Comparison of ENCODE assay signal across 8 cellular contexts in genomic region chr3:185308126-185308754, GRCh38. TPM values are rescaled to one million over a fixed set of nuclear protein-coding genes. Genes with fewer than 3 reads are reported as not detected.
DNase-seq lines count a peak whose midpoint lies in the region; ATAC-seq and TF ChIP-seq lines count a peak whose summit lies in the region.

No MANE protein-coding gene starts in this region.

- H3K9me3 ChIP-seq in cardiac muscle cell (ENCODE audit: low read depth) (no peaks in the 10 kb centered on the region), breast epithelium (peaks cover 5 to 7% of the 10 kb centered on the region in 2 donors), lung (ENCODE audit: control insufficient read depth in 2 of 2, insufficient read depth in 1 of 2, low read length in 1 of 2) (peaks cover 0 to 3% of the 10 kb centered on the region in 2 donors), suprapubic skin (peaks cover 3% of the 10 kb centered on the region)

- ATAC-seq in Right ventricle myocardium inferior (no peak), SK-N-SH treated with all-trans-retinoic acid at 6 μM for 48 hours (peak; percentile 53), lung (ENCODE audit: insufficient read depth, low FRiP score) (peak; percentile 77), HG03439 (IDR thresholded peaks at IDR 0.05; ENCODE audit: unreplicated experiment) (no peak)

- WGBS in lung, 2 donors, result 91 to 100% methylated on average over 2 of the region's 2 CpGs
- WGBS in suprapubic skin, result 87% methylated on average over 2 of the region's 2 CpGs

- DNase-seq in cardiac muscle cell (ENCODE audit: low read depth in 1 of 2, low spot score in 1 of 2) (peak; percentile 56 to 83), Right ventricle myocardium inferior (ENCODE audit: missing footprints) (no peak), LHCN-M2 (ENCODE audit: low read depth) (peak; percentile 44), breast epithelium (ENCODE audit: low spot score in 2 of 2) (no peak), lung (ENCODE audit: low spot score) (peak; percentile 60), suprapubic skin (ENCODE audit: low spot score in 2 of 2) (no peak)

- TF ChIP-seq POLR2A in breast epithelium (IDR thresholded peaks at IDR 0.05) (no peak), suprapubic skin (IDR thresholded peaks at IDR 0.05) (no peak)

- TF ChIP-seq CTCF in cardiac muscle cell (IDR thresholded peaks at IDR 0.05; ENCODE audit: low read depth, low read length), result peak; percentile 89
- TF ChIP-seq CTCF in breast epithelium (IDR thresholded peaks at IDR 0.05), result peak; percentile 12 to 50 (median 45)
- TF ChIP-seq CTCF in lung (IDR thresholded peaks at IDR 0.05; ENCODE audit: control extremely low read depth, extremely low read depth), result peak; percentile 46
- TF ChIP-seq CTCF in suprapubic skin (IDR thresholded peaks at IDR 0.05), result peak; percentile 21 to 60

- intact Hi-C loops in Right ventricle myocardium inferior (cut with DNase I) (no loop called here), breast epithelium (cut with DNase I; ENCODE audit: low total_unique reads) (no loop called here)

- no peak for TF ChIP-seq EP300 in suprapubic skin (IDR thresholded peaks at IDR 0.05)

- H3K36me3 ChIP-seq in cardiac muscle cell (no peaks in the 10 kb centered on the region), breast epithelium (no peaks in the 10 kb centered on the region), lung (ENCODE audit: control insufficient read depth in 2 of 2, insufficient read depth in 2 of 2, low read length in 2 of 2) (no peaks in the 10 kb centered on the region), suprapubic skin (peaks cover 4% of the 10 kb centered on the region)

- H3K4me3 ChIP-seq in cardiac muscle cell (no peak overlapping the region), breast epithelium (no peak overlapping the region), lung (no peak overlapping the region), suprapubic skin (no peak overlapping the region)

- H3K4me1 ChIP-seq in cardiac muscle cell (ENCODE audit: low read depth), result no peaks in the 10 kb centered on the region
- no peaks in the 10 kb centered on the region for H3K4me1 ChIP-seq in breast epithelium
- no peaks in the 10 kb centered on the region for H3K4me1 ChIP-seq in lung (ENCODE audit: control insufficient read depth in 2 of 2, insufficient read depth in 2 of 2, low read length in 2 of 2)
- no peaks in the 10 kb centered on the region for H3K4me1 ChIP-seq in suprapubic skin

- H3K27me3 ChIP-seq in cardiac muscle cell, result no peaks in the 10 kb centered on the region
- H3K27me3 ChIP-seq in breast epithelium, result no peaks in the 10 kb centered on the region
- no peaks in the 10 kb centered on the region for H3K27me3 ChIP-seq in lung (ENCODE audit: control insufficient read depth, insufficient read depth)
- no peaks in the 10 kb centered on the region for H3K27me3 ChIP-seq in suprapubic skin

- H3K27ac ChIP-seq in cardiac muscle cell (no peak overlapping the region), breast epithelium (no peak overlapping the region), lung (ENCODE audit: low read depth in 1 of 2, low read length in 1 of 2) (no peak overlapping the region), suprapubic skin (no peak overlapping the region)

TF ChIP-seq in SK-N-SH treated with all-trans-retinoic acid at 6 μM for 48 hours, 23 proteins besides CTCF, POLR2A, EP300 and RAD21:
- TF ChIP-seq TOX (CRISPR knock-in tag; IDR thresholded peaks at IDR 0.05; ENCODE audit: borderline replicate concordance) (no peak), PATZ1 (CRISPR knock-in tag; IDR thresholded peaks at IDR 0.05; ENCODE audit: borderline replicate concordance) (no peak), ZC3H10 (CRISPR knock-in tag; IDR thresholded peaks at IDR 0.05) (no peak), POU6F1 (CRISPR knock-in tag; IDR thresholded peaks at IDR 0.05; ENCODE audit: borderline replicate concordance, low read depth) (no peak), ARNTL (CRISPR knock-in tag; IDR thresholded peaks at IDR 0.05; ENCODE audit: borderline replicate concordance, low read depth) (no peak), TCF4 (CRISPR knock-in tag; IDR thresholded peaks at IDR 0.05; ENCODE audit: borderline replicate concordance) (no peak), ZNF70 (CRISPR knock-in tag; IDR thresholded peaks at IDR 0.05) (no peak), ZFP30 (CRISPR knock-in tag; IDR thresholded peaks at IDR 0.05) (no peak), ZNF8 (CRISPR knock-in tag; IDR thresholded peaks at IDR 0.05) (no peak), RARB (CRISPR knock-in tag; IDR thresholded peaks at IDR 0.05) (no peak), ZNF565 (CRISPR knock-in tag; conservative IDR thresholded peaks at IDR 0.05; ENCODE audit: low read depth) (no peak), ZFP3 (CRISPR knock-in tag; IDR thresholded peaks at IDR 0.05) (no peak), PPARA (CRISPR knock-in tag; IDR thresholded peaks at IDR 0.05; ENCODE audit: borderline replicate concordance) (no peak), SNAI2 (CRISPR knock-in tag; IDR thresholded peaks at IDR 0.05) (no peak), OSR1 (CRISPR knock-in tag; IDR thresholded peaks at IDR 0.05) (no peak)

RNA-seq across cellular contexts. Expression of gene EHHADH, which starts 54.4 kb away (rescaled TPM):
- total RNA-seq in cardiac muscle cell (5.4 and 7.7 TPM in 2 replicates), Right ventricle myocardium inferior (20.2 TPM), LHCN-M2 (2014; rRNA removed) (6.6 and 13.6 TPM in 2 replicates), breast epithelium (10 to 100 TPM in 1 of 3 donors, 1 to 10 TPM in 2; 5.6 to 10.6 (median 6.7) TPM), lung (10 to 100 TPM in 1 of 2 donors, 1 to 10 TPM in 1; 9.0 to 11.1 TPM), suprapubic skin (1 to 10 TPM; 4.8 to 7.1 (median 6.3) TPM)
- polyA plus RNA-seq in cardiac muscle cell (3.8 and 4.4 TPM in 2 replicates), lung (1 to 10 TPM; 2.8 to 3.6 TPM)
- 4.9 TPM for polyA plus RNA-seq in LHCN-M2 (2012)

RNA-seq across cellular contexts. Expression of gene MAP3K13, which starts 54.7 kb away (rescaled TPM):
- total RNA-seq in cardiac muscle cell (18.0 and 19.1 TPM in 2 replicates), Right ventricle myocardium inferior (8.0 TPM), LHCN-M2 (2014; rRNA removed) (18.0 and 18.6 TPM in 2 replicates), breast epithelium (10 to 100 TPM in 2 of 3 donors, 1 to 10 TPM in 1; 9.1 to 34.7 (median 23.9) TPM), lung (10 to 100 TPM; 31.0 to 74.8 TPM), suprapubic skin (10 to 100 TPM; 18.0 to 19.6 (median 18.6) TPM)
- polyA plus RNA-seq in cardiac muscle cell (37.4 and 47.4 TPM in 2 replicates), lung (10 to 100 TPM; 20.7 to 27.6 TPM)
- polyA plus RNA-seq in LHCN-M2 (2012), result 10.1 TPM

Comparison
In these comparisons a context has a peak if more than half of its experiments do, and no peak if none do; other contexts are left out.
1. DNase-seq: peak in cardiac muscle cell (2 of 2), LHCN-M2 (single experiment) and lung (single experiment); none in Right ventricle myocardium inferior (single experiment), breast epithelium (0 of 2) and suprapubic skin (0 of 2).
2. ATAC-seq: peak in SK-N-SH treated with all-trans-retinoic acid at 6 μM for 48 hours (single experiment) and lung (single experiment); none in Right ventricle myocardium inferior (single experiment) and HG03439 (single experiment).
3. Peak in every context shown above with its lines, with median percentiles within 50 percentile points of each other: CTCF ChIP-seq.